In genomic region chr13:57629391-57629804, GRCh38 we compare ENCODE assay signal across 8 cellular contexts. TPM values are rescaled to one million over a fixed set of nuclear protein-coding genes. Genes with fewer than 3 reads are reported as not detected.
DNase-seq lines count a peak whose midpoint lies in the region; ATAC-seq and TF ChIP-seq lines count a peak whose summit lies in the region.

No MANE protein-coding gene starts in this region.

- peaks cover 0 to 16% (median 4%) of the 10 kb centered on the region in 8 donors for H3K9me3 Mint-ChIP-seq in CD4-positive, alpha-beta memory T cell
- peaks cover 11% of the 10 kb centered on the region for H3K9me3 Mint-ChIP-seq in T-helper 1 cell treated with Interleukin-12 subunit alpha and Interleukin-12 subunit beta and Interleukin-4 antibody, amounts not matched to agents 30 μg/mL and 1 μg/mL, for 36 hours
- H3K9me3 Mint-ChIP-seq in Caco-2 (ENCODE audit: unreplicated experiment): no peaks in the 10 kb centered on the region

- peak overlapping the region in 3 of 7 donors; percentile 16 to 50 (median 42) for H3K27ac Mint-ChIP-seq in CD4-positive, alpha-beta memory T cell
- no peak overlapping the region for H3K27ac Mint-ChIP-seq in T-helper 1 cell treated with Interleukin-12 subunit alpha and Interleukin-12 subunit beta and Interleukin-4 antibody, amounts not matched to agents 30 μg/mL and 1 μg/mL, for 36 hours
- no peak overlapping the region for H3K27ac Mint-ChIP-seq in Caco-2 (ENCODE audit: unreplicated experiment)

- H3K27me3 Mint-ChIP-seq in CD4-positive, alpha-beta memory T cell: peaks cover 38 to 48% of the 10 kb centered on the region in 2 donors
- peaks cover 61% of the 10 kb centered on the region for H3K27me3 Mint-ChIP-seq in T-helper 1 cell treated with Interleukin-12 subunit alpha and Interleukin-12 subunit beta and Interleukin-4 antibody, amounts not matched to agents 30 μg/mL and 1 μg/mL, for 36 hours (ENCODE audit: low read depth)
- peaks cover 4% of the 10 kb centered on the region for H3K27me3 Mint-ChIP-seq in Caco-2 (ENCODE audit: insufficient read depth, unreplicated experiment)

- peak overlapping the region; percentile 63 to 92 (median 86) for H3K4me3 Mint-ChIP-seq in CD4-positive, alpha-beta memory T cell
- H3K4me3 Mint-ChIP-seq in T-helper 1 cell treated with Interleukin-12 subunit alpha and Interleukin-12 subunit beta and Interleukin-4 antibody, amounts not matched to agents 30 μg/mL and 1 μg/mL, for 36 hours: peak overlapping the region; percentile 54
- H3K4me3 Mint-ChIP-seq in Caco-2 (ENCODE audit: unreplicated experiment): no peak overlapping the region

- TF ChIP-seq CTCF in fibroblast of pulmonary artery (IDR thresholded peaks at IDR 0.05; ENCODE audit: low read length, missing control alignments) (no peak), osteoblast (IDR thresholded peaks at IDR 0.05; ENCODE audit: extremely low read depth, low read depth, low read length) (no peak), Caco-2 (IDR thresholded peaks at IDR 0.05; ENCODE audit: insufficient read depth in 1 of 2, low read depth in 1 of 2, low read length in 1 of 2, severe bottlenecking in 1 of 2, unreplicated experiment in 1 of 2) (no peak)

- no peak overlapping the region for H3K4me3 ChIP-seq in CD4-positive, alpha-beta memory T cell (ENCODE audit: low read length in 2 of 2)
- H3K4me3 ChIP-seq in fibroblast of pulmonary artery (replicated peaks; ENCODE audit: low read depth, low read length): peak overlapping the region; percentile 55
- peak overlapping the region; percentile 69 for H3K4me3 ChIP-seq in osteoblast (ENCODE audit: insufficient read depth, low read length)
- no peak overlapping the region for H3K4me3 ChIP-seq in Caco-2 (ENCODE audit: low read depth, low read length)

- peaks cover 4% of the 10 kb centered on the region for H3K27me3 ChIP-seq in CD4-positive, alpha-beta memory T cell (ENCODE audit: insufficient read depth, low read length)
- H3K27me3 ChIP-seq in osteoblast (ENCODE audit: insufficient read depth, low read length): peaks cover 52% of the 10 kb centered on the region
- no peaks in the 10 kb centered on the region for H3K27me3 ChIP-seq in Caco-2 (replicated peaks; ENCODE audit: control insufficient read depth, insufficient read depth, low read length)

- intact Hi-C loops in CD4-positive, alpha-beta memory T cell (cut with micrococcal nuclease): no loop called here
- intact Hi-C loops in Caco-2 (cut with micrococcal nuclease; ENCODE audit: unreplicated experiment): loop anchor here (5.0 kb wide), 2 partner anchors 148 to 228 kb away; no protein-coding TSS in a partner anchor

- no peaks in the 10 kb centered on the region for H3K79me2 ChIP-seq in osteoblast (ENCODE audit: insufficient read depth, low read length)

- no peaks in the 10 kb centered on the region for H3K9me3 ChIP-seq in CD4-positive, alpha-beta memory T cell (ENCODE audit: control insufficient read depth in 1 of 2, low read length in 2 of 2)
- peaks cover 5% of the 10 kb centered on the region for H3K9me3 ChIP-seq in osteoblast (ENCODE audit: low read depth, low read length)
- H3K9me3 ChIP-seq in Caco-2: 0 out of 2 replicates have a peak, but pooled peaks cover 3% of the 10 kb centered on the region

- POLR2A ChIA-PET in CD4-positive, alpha-beta memory T cell (lab: Charles Lee; ENCODE audit: partially characterized antibody): no interaction called here
- POLR2A ChIA-PET in Caco-2 (lab: Charles Lee): no interaction called here

- DNase-seq in CD4-positive, alpha-beta memory T cell: peak in 1 of 5 donors; percentile 25
- peak; percentile 15 for DNase-seq in fibroblast of pulmonary artery (ENCODE audit: low read depth)
- peak; percentile 10 for DNase-seq in osteoblast (ENCODE audit: insufficient read length, low spot score, missing footprints)
- DNase-seq in Caco-2: no peak
- no peak for DNase-seq in activated CD4-positive, CD25-positive, alpha-beta regulatory T cell treated with anti-CD3 and anti-CD28 coated beads, Interleukin-2, amount 50 U/mL, for 72 hours
- DNase-seq in GM19240 (ENCODE audit: insufficient read length, low spot score): no peak

- BruUV-seq in Caco-2 (replicated peaks; lab: Mats Ljungman, UMichigan): no TSS peak

- CTCF ChIA-PET in CD4-positive, alpha-beta memory T cell (lab: Charles Lee; ENCODE audit: partially characterized antibody): interaction anchor here (0.9 kb wide), 1 partner anchor 9 kb away, joined by 3 read pairs; no protein-coding TSS in a partner anchor
- CTCF ChIA-PET in Caco-2 (lab: Charles Lee): no interaction called here

- no peaks in the 10 kb centered on the region for H4K20me1 ChIP-seq in osteoblast (ENCODE audit: insufficient read depth, low read length)

- H2AFZ ChIP-seq in osteoblast (ENCODE audit: low read length): peak overlapping the region; percentile 74

- H3K4me2 ChIP-seq in osteoblast (ENCODE audit: insufficient read depth, low read length): peak overlapping the region; percentile 80

- H3K36me3 ChIP-seq in CD4-positive, alpha-beta memory T cell (ENCODE audit: insufficient read depth, low read length): no peaks in the 10 kb centered on the region
- no peaks in the 10 kb centered on the region for H3K36me3 ChIP-seq in osteoblast (ENCODE audit: insufficient read depth, low read length)
- H3K36me3 ChIP-seq in Caco-2 (ENCODE audit: control insufficient read depth, insufficient read depth, low read length): no peaks in the 10 kb centered on the region

- peaks cover 27% of the 10 kb centered on the region for H3K4me1 ChIP-seq in CD4-positive, alpha-beta memory T cell (ENCODE audit: insufficient read depth, low read length)
- peaks cover 21% of the 10 kb centered on the region for H3K4me1 ChIP-seq in osteoblast (ENCODE audit: insufficient read depth, low read length)
- H3K4me1 ChIP-seq in Caco-2: no peaks in the 10 kb centered on the region

- ATAC-seq in GM18517 (IDR thresholded peaks at IDR 0.05; ENCODE audit: unreplicated experiment): no peak

- H3K36me3 Mint-ChIP-seq in CD4-positive, alpha-beta memory T cell: peaks cover 0 to 2% of the 10 kb centered on the region in 2 donors
- peaks cover 3% of the 10 kb centered on the region for H3K36me3 Mint-ChIP-seq in T-helper 1 cell treated with Interleukin-12 subunit alpha and Interleukin-12 subunit beta and Interleukin-4 antibody, amounts not matched to agents 30 μg/mL and 1 μg/mL, for 36 hours (ENCODE audit: low read depth)
- H3K36me3 Mint-ChIP-seq in Caco-2 (ENCODE audit: insufficient read depth, unreplicated experiment): no peaks in the 10 kb centered on the region

- H3K27ac ChIP-seq in CD4-positive, alpha-beta memory T cell (ENCODE audit: low read depth, low read length): no peak overlapping the region
- H3K27ac ChIP-seq in osteoblast (ENCODE audit: low read depth, low read length): no peak overlapping the region

- peaks cover 23 to 56% (median 42%) of the 10 kb centered on the region in 4 donors for H3K4me1 Mint-ChIP-seq in CD4-positive, alpha-beta memory T cell
- H3K4me1 Mint-ChIP-seq in T-helper 1 cell treated with Interleukin-12 subunit alpha and Interleukin-12 subunit beta and Interleukin-4 antibody, amounts not matched to agents 30 μg/mL and 1 μg/mL, for 36 hours (ENCODE audit: low read depth): peaks cover 22% of the 10 kb centered on the region
- H3K4me1 Mint-ChIP-seq in Caco-2 (ENCODE audit: low read depth, unreplicated experiment): no peaks in the 10 kb centered on the region

RNA-seq across cellular contexts. Expression of gene PCDH17, which starts 2.1 kb away (rescaled TPM):
- not detected for total RNA-seq in CD4-positive, alpha-beta memory T cell
- not detected for polyA plus RNA-seq in CD4-positive, alpha-beta memory T cell
- total RNA-seq in osteoblast: under 0.01 and 0.59 TPM in 2 replicates
- total RNA-seq in Caco-2 (2022): not detected in 2 replicates

Comparison
In these comparisons a context has a peak if more than half of its experiments do, and no peak if none do; other contexts are left out.
1. DNase-seq: peak in fibroblast of pulmonary artery (single experiment) and osteoblast (single experiment); none in Caco-2 (0 of 2), activated CD4-positive, CD25-positive, alpha-beta regulatory T cell treated with anti-CD3 and anti-CD28 coated beads, Interleukin-2, amount 50 U/mL, for 72 hours (single experiment) and GM19240 (single experiment).
2. H3K4me3 ChIP-seq: peak in fibroblast of pulmonary artery (single experiment) and osteoblast (single experiment); none in CD4-positive, alpha-beta memory T cell (0 of 2) and Caco-2 (single experiment).